In the genomic region with DNA sequence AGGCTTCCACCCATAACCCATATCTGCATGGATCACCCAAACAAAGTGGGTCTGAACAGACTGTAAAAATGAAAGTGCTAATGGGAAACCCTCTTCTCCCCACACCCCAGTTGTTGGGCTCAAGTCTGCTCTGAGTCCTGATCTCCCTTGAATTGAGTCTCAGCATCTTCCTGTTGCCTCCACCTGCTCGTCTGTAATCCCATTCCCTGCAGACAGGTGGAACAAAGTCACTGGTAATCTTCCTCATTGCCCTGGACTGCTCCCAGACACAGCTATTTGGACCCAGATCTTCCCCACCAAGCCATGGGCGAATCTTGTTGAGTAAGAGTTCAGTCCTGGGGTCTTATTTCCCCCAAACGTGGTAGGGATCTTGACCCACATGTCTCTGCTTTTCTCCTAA, we compare ENCODE assay signal across 36 cellular contexts. TPM values are rescaled to one million over a fixed set of nuclear protein-coding genes. Genes with fewer than 3 reads are reported as not detected.
"Had no signal": no experiment of that assay in that cellular context is flagged by ENCODE, and none has a peak within 500 bp of the region (broad histone marks: within the 10 kb centered on the region; RNA-seq: fewer than 3 reads in every experiment).

No MANE protein-coding gene starts in this region.

- DNase-seq: activated B cell treated with CpG ODN at 0.5 μM for 24 hours; activated CD4-positive, alpha-beta memory T cell treated with anti-CD3 and anti-CD28 coated beads for 36 hours; activated CD4-positive, alpha-beta T cell treated with anti-CD3 and anti-CD28 coated beads for 4 hours; activated CD4-positive, alpha-beta T cell treated with anti-CD3 and anti-CD28 coated beads, Interleukin-2, amount 50 U/mL, for 1 hour; activated CD4-positive, CD25-positive, alpha-beta regulatory T cell treated with anti-CD3 and anti-CD28 coated beads, Interleukin-2, amount 50 U/mL, for 72 hours; activated effector memory CD4-positive, alpha-beta T cell treated with anti-CD3 and anti-CD28 coated beads, Interleukin-2, amount 50 U/mL, for 16 hours; activated naive CD4-positive, alpha-beta T cell; activated naive CD4-positive, alpha-beta T cell treated with anti-CD3 and anti-CD28 coated beads, Interleukin-2, amount 50 U/mL, for 16 hours; activated naive CD8-positive, alpha-beta T cell treated with anti-CD3 and anti-CD28 coated beads, Interleukin-2, amount 10 ng/mL, durations not matched to agents 7 days and 5 days; activated T-cell treated with anti-CD3 and anti-CD28 coated beads, Interleukin-2, amount 50 U/mL, for 1 hour; activated T-cell treated with anti-CD3 and anti-CD28 coated beads, Interleukin-2, amount 50 U/mL, for 72 hours; amygdala; MG63; NCI-H1048; NCI-H1105 treated with DMSO at 0.1 percent for 48 hours; NCI-H1436; NCI-H1694; NCI-H1930; NCI-H2081 treated with DMSO at 0.1 percent for 48 hours; NCI-H226; NCI-H446 treated with DMSO at 0.1 percent for 48 hours; NCI-H524; PC-3; Peyer's patch; RPMI8226; SHP77 treated with DMSO at 0.1 percent for 48 hours; SW 1271; T-helper 1 cell; T1000 had no signal

- H3K27me3 Mint-ChIP-seq: activated B cell treated with CpG ODN at 0.5 μM for 24 hours had no signal

- H3K36me3 ChIP-seq: ascending aorta, MG63, Peyer's patch, SJSA1 had no signal

- H3K9me3 ChIP-seq: ascending aorta, MG63, Peyer's patch, SJSA1 had no signal

- H3K27me3 ChIP-seq: ascending aorta, MG63, Peyer's patch had no signal

- H3K4me3 Mint-ChIP-seq: activated B cell treated with CpG ODN at 0.5 μM for 24 hours; activated CD4-positive, alpha-beta memory T cell treated with anti-CD3 and anti-CD28 coated beads for 36 hours; activated naive CD8-positive, alpha-beta T cell treated with anti-CD3 and anti-CD28 coated beads, Interleukin-2, amount 10 ng/mL, durations not matched to agents 7 days and 5 days; activated T-cell treated with anti-CD3 and anti-CD28 coated beads, Interleukin-2, amount 50 U/mL, for 72 hours; activated T-helper 17 cell treated with anti-CD3 and anti-CD28 coated beads, Interleukin-2, amount 50 U/mL, for 72 hours had no signal

- H3K27ac Mint-ChIP-seq: activated CD4-positive, alpha-beta memory T cell treated with anti-CD3 and anti-CD28 coated beads for 36 hours; activated naive CD8-positive, alpha-beta T cell treated with anti-CD3 and anti-CD28 coated beads, Interleukin-2, amount 10 ng/mL, durations not matched to agents 7 days and 5 days; activated T-cell treated with anti-CD3 and anti-CD28 coated beads, Interleukin-2, amount 50 U/mL, for 72 hours; activated T-helper 17 cell treated with anti-CD3 and anti-CD28 coated beads, Interleukin-2, amount 50 U/mL, for 72 hours had no signal

- H3K27ac ChIP-seq: ascending aorta, Peyer's patch, SJSA1 had no signal

- H3K9me3 Mint-ChIP-seq: activated B cell treated with CpG ODN at 0.5 μM for 24 hours; activated CD4-positive, alpha-beta memory T cell treated with anti-CD3 and anti-CD28 coated beads for 36 hours; activated naive CD8-positive, alpha-beta T cell treated with anti-CD3 and anti-CD28 coated beads, Interleukin-2, amount 10 ng/mL, durations not matched to agents 7 days and 5 days; activated T-cell treated with anti-CD3 and anti-CD28 coated beads, Interleukin-2, amount 50 U/mL, for 72 hours; activated T-helper 17 cell treated with anti-CD3 and anti-CD28 coated beads, Interleukin-2, amount 50 U/mL, for 72 hours had no signal

- ATAC-seq: activated T-cell treated with anti-CD3 and anti-CD28 coated beads, Interleukin-2, amount 50 U/mL, for 72 hours; activated T-helper 17 cell treated with anti-CD3 and anti-CD28 coated beads, Interleukin-2, amount 50 U/mL, for 72 hours; K562; PC-3 had no signal

- H3K4me3 ChIP-seq: ascending aorta, K562, MG63, Peyer's patch, SJSA1 had no signal

- FAIRE-seq: K562, TTC549 had no signal

- H3K36me3 Mint-ChIP-seq: activated CD4-positive, alpha-beta memory T cell treated with anti-CD3 and anti-CD28 coated beads for 36 hours; activated naive CD8-positive, alpha-beta T cell treated with anti-CD3 and anti-CD28 coated beads, Interleukin-2, amount 10 ng/mL, durations not matched to agents 7 days and 5 days had no signal

- H3K4me1 ChIP-seq: Peyer's patch, SJSA1 had no signal

RNA-seq across cellular contexts. Expression of a gene that starts 15.8 kb away (rescaled TPM):
- total RNA-seq: activated B cell treated with CpG ODN at 0.5 μM for 24 hours; activated CD4-positive, alpha-beta memory T cell treated with anti-CD3 and anti-CD28 coated beads for 36 hours; activated naive CD8-positive, alpha-beta T cell treated with anti-CD3 and anti-CD28 coated beads, Interleukin-2, amount 10 ng/mL, durations not matched to agents 7 days and 5 days; activated T-cell treated with anti-CD3 and anti-CD28 coated beads, Interleukin-2, amount 50 U/mL, for 72 hours; activated T-helper 17 cell treated with anti-CD3 and anti-CD28 coated beads, Interleukin-2, amount 50 U/mL, for 72 hours; ascending aorta; cardiac septum; K562; SJSA1; T-helper 2 cell treated with Interferon-gamma antibody and Interleukin-4, amounts not matched to agents 100 ng/mL and 5 ng/mL, for 36 hours had no signal
- polyA plus RNA-seq: K562 had no signal

RNA-seq across cellular contexts. Expression of a gene that starts 48.4 kb away (rescaled TPM):
- total RNA-seq: activated CD4-positive, alpha-beta memory T cell treated with anti-CD3 and anti-CD28 coated beads for 36 hours; activated naive CD8-positive, alpha-beta T cell treated with anti-CD3 and anti-CD28 coated beads, Interleukin-2, amount 10 ng/mL, durations not matched to agents 7 days and 5 days; activated T-cell treated with anti-CD3 and anti-CD28 coated beads, Interleukin-2, amount 50 U/mL, for 72 hours; activated T-helper 17 cell treated with anti-CD3 and anti-CD28 coated beads, Interleukin-2, amount 50 U/mL, for 72 hours; K562; PC-3; SJSA1; T-helper 2 cell treated with Interferon-gamma antibody and Interleukin-4, amounts not matched to agents 100 ng/mL and 5 ng/mL, for 36 hours had no signal
- polyA plus RNA-seq: K562 had no signal
